In genomic region chr19:14204219-14204618, GRCh38 we compare ENCODE assay signal across 8 cellular contexts. TPM values are rescaled to one million over a fixed set of nuclear protein-coding genes. Genes with fewer than 3 reads are reported as not detected.
DNase-seq lines count a peak whose midpoint lies in the region; ATAC-seq and TF ChIP-seq lines count a peak whose summit lies in the region.
"Not testable (repeated sequence)": the region's sequence is repeated elsewhere in the genome, so short reads cannot be mapped to it uniquely, and the experiment has no call there.

No MANE protein-coding gene starts in this region.

- TF ChIP-seq EP300 in esophagus muscularis mucosa (IDR thresholded peaks at IDR 0.05): not testable (repeated sequence)

- H4K5ac ChIP-seq in mesendoderm (ENCODE audit: low read length): not testable (repeated sequence)

- peak overlapping the region; percentile 91 for H3K4me3 Mint-ChIP-seq in GM23338
- peak overlapping the region; percentile 61 for H3K4me3 Mint-ChIP-seq in activated CD8-positive, alpha-beta T cell treated with anti-CD3 and anti-CD28 coated beads, Interleukin-2, amount 10 ng/mL, durations not matched to agents 7 days and 5 days
- peak overlapping the region; percentile 69 for H3K4me3 Mint-ChIP-seq in activated naive CD8-positive, alpha-beta T cell treated with anti-CD3 and anti-CD28 coated beads, Interleukin-2, amount 50 U/mL, for 24 hours

- CTCF ChIA-PET in A673 (lab: Charles Lee); PC-9 (lab: Charles Lee): not testable (repeated sequence)
- CTCF ChIA-PET in activated CD8-positive, alpha-beta T cell treated with anti-CD3 and anti-CD28 coated beads, Interleukin-2, amount 10 ng/mL, durations not matched to agents 7 days and 5 days (lab: Charles Lee): interaction anchor here (1.1 kb wide), 1 partner anchor 144 kb away, joined by 3 read pairs; no protein-coding TSS in a partner anchor

- not testable (repeated sequence) for DNase-seq in A673 (ENCODE audit: low spot score); GM23338 (ENCODE audit: low spot score); PC-9; activated CD8-positive, alpha-beta T cell treated with anti-CD3 and anti-CD28 coated beads, Interleukin-2, amount 10 ng/mL, durations not matched to agents 7 days and 5 days; activated naive CD8-positive, alpha-beta T cell treated with anti-CD3 and anti-CD28 coated beads, Interleukin-2, amount 50 U/mL, for 24 hours; esophagus muscularis mucosa (ENCODE audit: extremely low spot score); mesendoderm
- peak; percentile 21 for DNase-seq in osteoblast (ENCODE audit: insufficient read length, low spot score, missing footprints)

- H3K4me1 Mint-ChIP-seq in GM23338: peaks cover 41% of the 10 kb centered on the region
- H3K4me1 Mint-ChIP-seq in activated CD8-positive, alpha-beta T cell treated with anti-CD3 and anti-CD28 coated beads, Interleukin-2, amount 10 ng/mL, durations not matched to agents 7 days and 5 days (ENCODE audit: low read depth): peaks cover 22% of the 10 kb centered on the region
- peaks cover 25% of the 10 kb centered on the region for H3K4me1 Mint-ChIP-seq in activated naive CD8-positive, alpha-beta T cell treated with anti-CD3 and anti-CD28 coated beads, Interleukin-2, amount 50 U/mL, for 24 hours

- H3K36me3 ChIP-seq in A673 (ENCODE audit: insufficient read depth, low read length, poor library complexity, severe bottlenecking); GM23338 (ENCODE audit: insufficient read depth); PC-9 (ENCODE audit: low read depth); esophagus muscularis mucosa; mesendoderm (ENCODE audit: control insufficient read depth, insufficient read depth, low read length); osteoblast (ENCODE audit: insufficient read depth, low read length): not testable (repeated sequence)

- not testable (repeated sequence) for H3K9me2 ChIP-seq in GM23338 (ENCODE audit: insufficient read depth); PC-9 (ENCODE audit: insufficient read depth)

- H3K56ac ChIP-seq in mesendoderm (ENCODE audit: low read length): peak overlapping the region; percentile 56

- H3K9me3 ChIP-seq in A673 (ENCODE audit: low read depth, low read length, poor library complexity, severe bottlenecking); PC-9 (ENCODE audit: insufficient read depth, low read depth); esophagus muscularis mucosa; osteoblast (ENCODE audit: low read depth, low read length): not testable (repeated sequence)

- not testable (repeated sequence) for H3K36me3 Mint-ChIP-seq in GM23338 (ENCODE audit: low read depth); activated CD8-positive, alpha-beta T cell treated with anti-CD3 and anti-CD28 coated beads, Interleukin-2, amount 10 ng/mL, durations not matched to agents 7 days and 5 days (ENCODE audit: low read depth); activated naive CD8-positive, alpha-beta T cell treated with anti-CD3 and anti-CD28 coated beads, Interleukin-2, amount 50 U/mL, for 24 hours (ENCODE audit: low read depth)

- H2AFZ ChIP-seq in GM23338; PC-9; osteoblast (ENCODE audit: low read length): not testable (repeated sequence)

- H4K20me1 ChIP-seq in GM23338 (replicated peaks; ENCODE audit: insufficient read depth); osteoblast (ENCODE audit: insufficient read depth, low read length): not testable (repeated sequence)
- H4K20me1 ChIP-seq in PC-9 (ENCODE audit: insufficient read depth): peaks cover 10% of the 10 kb centered on the region

- H3K79me1 ChIP-seq in mesendoderm (ENCODE audit: low read length): not testable (repeated sequence)

- not testable (repeated sequence) for H2AK5ac ChIP-seq in mesendoderm (ENCODE audit: low read length)

- not testable (repeated sequence) for H2BK15ac ChIP-seq in mesendoderm (replicated peaks; ENCODE audit: low read depth)

- H2BK120ac ChIP-seq in mesendoderm (ENCODE audit: low read depth, low read length): not testable (repeated sequence)

- not testable (repeated sequence) for H3K18ac ChIP-seq in mesendoderm (ENCODE audit: low read length)

- intact Hi-C loops in A673 (cut with micrococcal nuclease; ENCODE audit: unreplicated experiment): not testable (repeated sequence)
- intact Hi-C loops in PC-9 (cut with micrococcal nuclease; ENCODE audit: unreplicated experiment) (loop anchor here (5.0 to 10.0 kb wide), 2 partner anchors 143 to 201 kb away; no protein-coding TSS in a partner anchor), esophagus muscularis mucosa (cut with DNase I) (loop anchor here (5.0 kb wide), 1 partner anchor 57 kb away; no protein-coding TSS in a partner anchor)

- peak overlapping the region; percentile 31 for H3K9ac ChIP-seq in mesendoderm (ENCODE audit: low read length)

- H3K27ac Mint-ChIP-seq in GM23338: peak overlapping the region; percentile 96
- peak overlapping the region; percentile 61 for H3K27ac Mint-ChIP-seq in activated CD8-positive, alpha-beta T cell treated with anti-CD3 and anti-CD28 coated beads, Interleukin-2, amount 10 ng/mL, durations not matched to agents 7 days and 5 days
- H3K27ac Mint-ChIP-seq in activated naive CD8-positive, alpha-beta T cell treated with anti-CD3 and anti-CD28 coated beads, Interleukin-2, amount 50 U/mL, for 24 hours: not testable (repeated sequence)

- H3K4me3 ChIP-seq in A673 (ENCODE audit: low read depth, low read length, poor library complexity, severe bottlenecking) (peak overlapping the region; percentile 72), GM23338 (peak overlapping the region; percentile 76), esophagus muscularis mucosa (peak overlapping the region in 3 of 4 donors; percentile 73 to 87 (median 81))
- H3K4me3 ChIP-seq in PC-9; mesendoderm (ENCODE audit: low read length); osteoblast (ENCODE audit: insufficient read depth, low read length): not testable (repeated sequence)

- not testable (repeated sequence) for TF ChIP-seq POLR2A in esophagus muscularis mucosa (IDR thresholded peaks at IDR 0.05; ENCODE audit: low read depth)

- H3K4me2 ChIP-seq in GM23338 (peak overlapping the region; percentile 90), PC-9 (peak overlapping the region; percentile 89; the same call in 1 of the 2 replicates)
- not testable (repeated sequence) for H3K4me2 ChIP-seq in mesendoderm (ENCODE audit: low read length); osteoblast (ENCODE audit: insufficient read depth, low read length)

- H3K79me2 ChIP-seq in GM23338 (replicated peaks; ENCODE audit: insufficient read depth) (peaks cover 62% of the 10 kb centered on the region), PC-9 (ENCODE audit: low read depth) (peaks cover 16% of the 10 kb centered on the region; the same call in 1 of the 2 replicates), mesendoderm (ENCODE audit: control insufficient read depth, insufficient read depth, low read length) (peaks cover 50% of the 10 kb centered on the region)
- not testable (repeated sequence) for H3K79me2 ChIP-seq in osteoblast (ENCODE audit: insufficient read depth, low read length)

- POLR2A ChIA-PET in A673 (lab: Charles Lee; ENCODE audit: low non-redundant PET): interaction anchor here (0.6 kb wide), 1 partner anchor 84 kb away, joined by 4 read pairs; no protein-coding TSS in a partner anchor
- POLR2A ChIA-PET in PC-9 (lab: Charles Lee; ENCODE audit: unreplicated experiment); activated CD8-positive, alpha-beta T cell treated with anti-CD3 and anti-CD28 coated beads, Interleukin-2, amount 10 ng/mL, durations not matched to agents 7 days and 5 days (lab: Charles Lee): not testable (repeated sequence)

- H3K27me3 ChIP-seq in A673 (replicated peaks; ENCODE audit: insufficient read depth, low read depth, low read length, poor library complexity); PC-9 (ENCODE audit: insufficient read depth, low read depth); esophagus muscularis mucosa; mesendoderm (ENCODE audit: insufficient read depth, low read length, poor library complexity): not testable (repeated sequence)
- H3K27me3 ChIP-seq in GM23338 (ENCODE audit: insufficient read depth) (peaks cover 11% of the 10 kb centered on the region), osteoblast (ENCODE audit: insufficient read depth, low read length) (peaks cover 23% of the 10 kb centered on the region)

- H3K4me1 ChIP-seq in A673 (ENCODE audit: insufficient read depth, low read length, poor library complexity, severe bottlenecking); GM23338 (ENCODE audit: insufficient read depth); PC-9 (replicated peaks; ENCODE audit: insufficient read depth); mesendoderm (ENCODE audit: control insufficient read depth, low read depth, low read length); osteoblast (ENCODE audit: insufficient read depth, low read length): not testable (repeated sequence)
- peaks cover 16 to 69% (median 52%) of the 10 kb centered on the region in 4 donors for H3K4me1 ChIP-seq in esophagus muscularis mucosa

- not testable (repeated sequence) for TF ChIP-seq CTCF in A673 (conservative IDR thresholded peaks at IDR 0.05; ENCODE audit: low read depth, low read length); GM23338 (conservative IDR thresholded peaks at IDR 0.05; ENCODE audit: low read depth in 2 of 2); PC-9 (conservative IDR thresholded peaks at IDR 0.05); esophagus muscularis mucosa (IDR thresholded peaks at IDR 0.05); osteoblast (IDR thresholded peaks at IDR 0.05; ENCODE audit: extremely low read depth, low read depth, low read length)

- H3K27me3 Mint-ChIP-seq in GM23338 (ENCODE audit: insufficient read depth, low read depth, poor library complexity): peaks cover 24% of the 10 kb centered on the region
- H3K27me3 Mint-ChIP-seq in activated CD8-positive, alpha-beta T cell treated with anti-CD3 and anti-CD28 coated beads, Interleukin-2, amount 10 ng/mL, durations not matched to agents 7 days and 5 days (ENCODE audit: low read depth): peaks cover 45% of the 10 kb centered on the region
- H3K27me3 Mint-ChIP-seq in activated naive CD8-positive, alpha-beta T cell treated with anti-CD3 and anti-CD28 coated beads, Interleukin-2, amount 50 U/mL, for 24 hours: peaks cover 20% of the 10 kb centered on the region

- peak overlapping the region; percentile 20 for H3K4ac ChIP-seq in mesendoderm (ENCODE audit: low read depth, low read length)

- BruUV-seq in A673 (replicated peaks; lab: Mats Ljungman, UMichigan) (TSS peak; percentile 30), PC-9 (replicated peaks; lab: Mats Ljungman, UMichigan) (TSS peak; percentile 41)

- not testable (repeated sequence) for H3F3A ChIP-seq in GM23338 (replicated peaks; ENCODE audit: low read depth)
- peaks cover 12% of the 10 kb centered on the region; the same call in 1 of the 2 replicates for H3F3A ChIP-seq in PC-9 (ENCODE audit: insufficient read depth, low read depth)

- H4K8ac ChIP-seq in mesendoderm (ENCODE audit: low read depth, low read length): not testable (repeated sequence)

- not testable (repeated sequence) for H3K9me3 Mint-ChIP-seq in GM23338; activated CD8-positive, alpha-beta T cell treated with anti-CD3 and anti-CD28 coated beads, Interleukin-2, amount 10 ng/mL, durations not matched to agents 7 days and 5 days (ENCODE audit: insufficient read depth); activated naive CD8-positive, alpha-beta T cell treated with anti-CD3 and anti-CD28 coated beads, Interleukin-2, amount 50 U/mL, for 24 hours

- WGBS in esophagus muscularis mucosa: 57% methylated on average over 7 of the region's 7 CpGs
- no CpG with 5 or more reads among the region's 7 CpGs for WGBS in mesendoderm (ENCODE audit: extremely low coverage, insufficient coverage, low lambda C conversion rate)

- not testable (repeated sequence) for H3K23ac ChIP-seq in mesendoderm (ENCODE audit: low read length)

- not testable (repeated sequence) for H2BK5ac ChIP-seq in mesendoderm (ENCODE audit: low read length)

- H3K27ac ChIP-seq in A673 (ENCODE audit: low read depth, low read length, poor library complexity, severe bottlenecking): peak overlapping the region; percentile 49
- not testable (repeated sequence) for H3K27ac ChIP-seq in GM23338 (ENCODE audit: low read depth); PC-9; mesendoderm (ENCODE audit: low read depth, low read length); osteoblast (ENCODE audit: low read depth, low read length)
- peak overlapping the region in 2 of 4 donors; percentile 71 to 75 for H3K27ac ChIP-seq in esophagus muscularis mucosa (replicated peaks in 1 of 4)

- ATAC-seq in GM23338; activated CD8-positive, alpha-beta T cell treated with anti-CD3 and anti-CD28 coated beads, Interleukin-2, amount 10 ng/mL, durations not matched to agents 7 days and 5 days; activated naive CD8-positive, alpha-beta T cell treated with anti-CD3 and anti-CD28 coated beads, Interleukin-2, amount 50 U/mL, for 24 hours: not testable (repeated sequence)

RNA-seq across cellular contexts. Expression of gene ADGRL1, which starts 1.8 kb away (rescaled TPM):
- total RNA-seq in A673 (2021): 66.1 and 72.0 TPM in 2 replicates
- 84.0 and 100 TPM in 2 replicates for total RNA-seq in GM23338 (2014; rRNA removed; shearing (Covaris generic))
- polyA plus RNA-seq in GM23338 (2016; fragmentation: Nextera tagmentation; extraction: Ambion mirVana): 20.6 and 21.8 TPM in 2 replicates
- 28.5 and 31.5 TPM in 2 replicates for total RNA-seq in PC-9 (2021)
- total RNA-seq in activated CD8-positive, alpha-beta T cell treated with anti-CD3 and anti-CD28 coated beads, Interleukin-2, amount 10 ng/mL, durations not matched to agents 7 days and 5 days: 1 to 10 TPM; 6.3 to 7.7 TPM
- total RNA-seq in esophagus muscularis mucosa: 10 to 100 TPM; 20.8 to 55.1 (median 32.6) TPM
- polyA plus RNA-seq in mesendoderm (2013, experiment 1 of 2): 34.1 TPM
- polyA plus RNA-seq in mesendoderm (2013, experiment 2 of 2): 34.3 TPM
- 2.5 and 2.9 TPM in 2 replicates for total RNA-seq in osteoblast
